1 cellular context compared by ENCODE assay signal in the genomic region with DNA sequence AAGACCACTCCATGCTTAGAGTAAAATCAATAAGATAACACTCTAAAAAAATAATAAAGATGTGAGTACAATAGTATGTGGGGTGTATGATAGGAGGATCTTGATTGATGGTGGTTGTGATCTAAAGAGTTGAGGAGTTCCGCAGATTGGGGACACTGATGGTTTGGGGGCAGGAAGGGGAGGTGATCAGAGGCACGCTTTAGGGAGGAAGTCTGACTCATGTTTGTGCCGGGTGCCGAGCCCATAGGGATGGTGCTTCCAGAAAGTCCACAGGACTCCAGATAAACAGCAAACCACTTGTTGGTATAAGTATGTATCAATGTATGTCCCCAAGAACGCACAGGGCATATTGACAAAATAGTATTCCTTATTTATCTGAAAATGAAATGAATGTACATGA.
A peak's percentile ranks its signal among the peaks of the same experiment; 100 is the strongest.
TF ChIP-seq lines count a peak whose summit lies in the region.

No MANE protein-coding gene starts in this region.

TF ChIP-seq in K562, 482 proteins besides CTCF, POLR2A, EP300 and RAD21 (continued from another document):
- TF ChIP-seq, protein P1, sequence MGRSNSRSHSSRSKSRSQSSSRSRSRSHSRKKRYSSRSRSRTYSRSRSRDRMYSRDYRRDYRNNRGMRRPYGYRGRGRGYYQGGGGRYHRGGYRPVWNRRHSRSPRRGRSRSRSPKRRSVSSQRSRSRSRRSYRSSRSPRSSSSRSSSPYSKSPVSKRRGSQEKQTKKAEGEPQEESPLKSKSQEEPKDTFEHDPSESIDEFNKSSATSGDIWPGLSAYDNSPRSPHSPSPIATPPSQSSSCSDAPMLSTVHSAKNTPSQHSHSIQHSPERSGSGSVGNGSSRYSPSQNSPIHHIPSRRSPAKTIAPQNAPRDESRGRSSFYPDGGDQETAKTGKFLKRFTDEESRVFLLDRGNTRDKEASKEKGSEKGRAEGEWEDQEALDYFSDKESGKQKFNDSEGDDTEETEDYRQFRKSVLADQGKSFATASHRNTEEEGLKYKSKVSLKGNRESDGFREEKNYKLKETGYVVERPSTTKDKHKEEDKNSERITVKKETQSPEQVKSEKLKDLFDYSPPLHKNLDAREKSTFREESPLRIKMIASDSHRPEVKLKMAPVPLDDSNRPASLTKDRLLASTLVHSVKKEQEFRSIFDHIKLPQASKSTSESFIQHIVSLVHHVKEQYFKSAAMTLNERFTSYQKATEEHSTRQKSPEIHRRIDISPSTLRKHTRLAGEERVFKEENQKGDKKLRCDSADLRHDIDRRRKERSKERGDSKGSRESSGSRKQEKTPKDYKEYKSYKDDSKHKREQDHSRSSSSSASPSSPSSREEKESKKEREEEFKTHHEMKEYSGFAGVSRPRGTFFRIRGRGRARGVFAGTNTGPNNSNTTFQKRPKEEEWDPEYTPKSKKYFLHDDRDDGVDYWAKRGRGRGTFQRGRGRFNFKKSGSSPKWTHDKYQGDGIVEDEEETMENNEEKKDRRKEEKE (IDR thresholded peaks at IDR 0.05; ENCODE audit: borderline replicate concordance in 1 of 2, control insufficient read depth in 1 of 2, low read depth in 2 of 2, low read length in 1 of 2): no peak
- TF ChIP-seq POLR3A (IDR thresholded peaks at IDR 0.05; ENCODE audit: borderline replicate concordance, extremely low read depth, insufficient read depth, insufficient read length): no peak
- TF ChIP-seq SPI1 (IDR thresholded peaks at IDR 0.05; ENCODE audit: borderline replicate concordance, low read depth, low read length): 0 out of 2 replicates have a peak, but pooled peaks have one; percentile 7
- TF ChIP-seq, protein P2, sequence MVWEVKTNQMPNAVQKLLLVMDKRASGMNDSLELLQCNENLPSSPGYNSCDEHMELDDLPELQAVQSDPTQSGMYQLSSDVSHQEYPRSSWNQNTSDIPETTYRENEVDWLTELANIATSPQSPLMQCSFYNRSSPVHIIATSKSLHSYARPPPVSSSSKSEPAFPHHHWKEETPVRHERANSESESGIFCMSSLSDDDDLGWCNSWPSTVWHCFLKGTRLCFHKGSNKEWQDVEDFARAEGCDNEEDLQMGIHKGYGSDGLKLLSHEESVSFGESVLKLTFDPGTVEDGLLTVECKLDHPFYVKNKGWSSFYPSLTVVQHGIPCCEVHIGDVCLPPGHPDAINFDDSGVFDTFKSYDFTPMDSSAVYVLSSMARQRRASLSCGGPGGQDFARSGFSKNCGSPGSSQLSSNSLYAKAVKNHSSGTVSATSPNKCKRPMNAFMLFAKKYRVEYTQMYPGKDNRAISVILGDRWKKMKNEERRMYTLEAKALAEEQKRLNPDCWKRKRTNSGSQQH (CRISPR knock-in tag; IDR thresholded peaks at IDR 0.05): no peak
- no peak for TF ChIP-seq ZNF699 (CRISPR knock-in tag; IDR thresholded peaks at IDR 0.05; ENCODE audit: insufficient replicate concordance)
- no peak for TF ChIP-seq HSF4 (CRISPR knock-in tag; IDR thresholded peaks at IDR 0.05; ENCODE audit: borderline replicate concordance)
- TF ChIP-seq ZNF444 (CRISPR knock-in tag; IDR thresholded peaks at IDR 0.05): no peak
- no peak for TF ChIP-seq MXI1 (IDR thresholded peaks at IDR 0.05; ENCODE audit: low read depth, low read length)
- no peak for TF ChIP-seq YY1 (IDR thresholded peaks at IDR 0.05; ENCODE audit: borderline replicate concordance in 1 of 3, control insufficient read depth in 1 of 3, extremely low read depth in 1 of 3, insufficient read depth in 3 of 3, insufficient read length in 1 of 3, insufficient replicate concordance in 2 of 3, low read depth in 1 of 3, low read length in 2 of 3)
- no peak for TF ChIP-seq NR2C1 (IDR thresholded peaks at IDR 0.05)
- no peak for TF ChIP-seq NR2C1 (tag; IDR thresholded peaks at IDR 0.05)
- TF ChIP-seq, protein P3, sequence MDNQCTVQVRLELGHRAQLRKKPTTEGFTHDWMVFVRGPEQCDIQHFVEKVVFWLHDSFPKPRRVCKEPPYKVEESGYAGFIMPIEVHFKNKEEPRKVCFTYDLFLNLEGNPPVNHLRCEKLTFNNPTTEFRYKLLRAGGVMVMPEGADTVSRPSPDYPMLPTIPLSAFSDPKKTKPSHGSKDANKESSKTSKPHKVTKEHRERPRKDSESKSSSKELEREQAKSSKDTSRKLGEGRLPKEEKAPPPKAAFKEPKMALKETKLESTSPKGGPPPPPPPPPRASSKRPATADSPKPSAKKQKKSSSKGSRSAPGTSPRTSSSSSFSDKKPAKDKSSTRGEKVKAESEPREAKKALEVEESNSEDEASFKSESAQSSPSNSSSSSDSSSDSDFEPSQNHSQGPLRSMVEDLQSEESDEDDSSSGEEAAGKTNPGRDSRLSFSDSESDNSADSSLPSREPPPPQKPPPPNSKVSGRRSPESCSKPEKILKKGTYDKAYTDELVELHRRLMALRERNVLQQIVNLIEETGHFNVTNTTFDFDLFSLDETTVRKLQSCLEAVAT (IDR thresholded peaks at IDR 0.05): no peak
- peak; percentile 37; the same call in 1 of the 2 replicates for TF ChIP-seq GABPA (tag; conservative IDR thresholded peaks at IDR 0.05; ENCODE audit: low read depth)
- no peak for TF ChIP-seq CHD2 (IDR thresholded peaks at IDR 0.05; ENCODE audit: low read depth, low read length)
- TF ChIP-seq TAL1 (IDR thresholded peaks at IDR 0.05): no peak
